In the genomic region with DNA sequence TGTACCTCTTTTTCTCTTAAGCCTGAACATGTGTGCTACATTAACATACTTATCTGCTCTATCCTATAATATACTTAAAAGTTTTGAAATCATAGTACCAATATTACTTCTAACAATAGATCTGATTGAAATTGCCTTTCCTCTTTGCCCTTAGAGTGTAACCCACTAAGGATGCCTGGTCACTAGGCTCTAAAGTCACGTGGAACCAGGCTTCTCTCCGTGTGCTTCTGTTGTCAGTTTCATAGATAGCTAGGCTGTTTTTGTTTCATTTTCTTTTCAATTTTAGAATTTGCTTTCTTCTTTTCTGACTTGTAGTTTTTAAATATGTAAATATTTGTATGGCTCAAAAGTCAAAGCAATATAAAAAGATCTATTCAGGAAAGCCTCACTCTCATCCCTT, we compare ENCODE assay signal across 8 cellular contexts.
DNase-seq lines count a peak whose midpoint lies in the region; ATAC-seq and FAIRE-seq lines count a peak whose summit lies in the region.
"Not testable (repeated sequence)": the region's sequence is repeated elsewhere in the genome, so short reads cannot be mapped to it uniquely, and the experiment has no call there.

No MANE protein-coding gene starts in this region.

- DNase-seq in GM18507 (ENCODE audit: extremely low spot score, insufficient read length, low read depth); memory B cell (ENCODE audit: low spot score in 2 of 2): not testable (repeated sequence)

- H3K4me3 Mint-ChIP-seq in memory B cell = not testable (repeated sequence)

- ATAC-seq in GM19023 (IDR thresholded peaks at IDR 0.05; ENCODE audit: unreplicated experiment) (peak; percentile 40), GM21390 (IDR thresholded peaks at IDR 0.05; ENCODE audit: unreplicated experiment) (peak; percentile 71), GM21619 (IDR thresholded peaks at IDR 0.05; ENCODE audit: unreplicated experiment) (peak; percentile 78), HG02678 (IDR thresholded peaks at IDR 0.05; ENCODE audit: unreplicated experiment) (peak; percentile 58), HG03354 (IDR thresholded peaks at IDR 0.05; ENCODE audit: poor library complexity, severe bottlenecking, unreplicated experiment) (peak; percentile 52), HG03565 (IDR thresholded peaks at IDR 0.05; ENCODE audit: unreplicated experiment) (peak; percentile 56), memory B cell (ENCODE audit: low read depth) (peak; percentile 68)

- H3K36me3 Mint-ChIP-seq in memory B cell = peaks cover 10% of the 10 kb centered on the region

- H3K9me3 Mint-ChIP-seq in memory B cell = not testable (repeated sequence)

- FAIRE-seq in GM18507 (lab: Jason Lieb, UNC) = peak; percentile 15

- H3K4me1 Mint-ChIP-seq in memory B cell = not testable (repeated sequence)

- H3K27me3 Mint-ChIP-seq in memory B cell = not testable (repeated sequence)

- H3K27ac Mint-ChIP-seq in memory B cell = not testable (repeated sequence)
